Comparison of ENCODE assay signal across 8 cellular contexts in genomic region chr11:113994077-113994954, GRCh38. TPM values are rescaled to one million over a fixed set of nuclear protein-coding genes. Genes with fewer than 3 reads are reported as not detected.
A peak's percentile ranks its signal among the peaks of the same experiment; 100 is the strongest.
DNase-seq lines count a peak whose midpoint lies in the region; ATAC-seq and TF ChIP-seq lines count a peak whose summit lies in the region.
"Had no signal": no experiment of that assay in that cellular context is flagged by ENCODE, and none has a peak within 500 bp of the region (broad histone marks: within the 10 kb centered on the region; RNA-seq: fewer than 3 reads in every experiment).

No MANE protein-coding gene starts in this region.

- WGBS in heart left ventricle, 4 donors: 0 to 9% (median 3%) methylated on average over 4 to 6 of the region's 6 CpGs

- TF ChIP-seq CTCF in GM12865 (IDR thresholded peaks at IDR 0.05; ENCODE audit: insufficient read depth, low read depth, low read length, missing control alignments): peak; percentile 56
- peak; percentile 52 to 74 (median 68) for TF ChIP-seq CTCF in heart left ventricle (IDR thresholded peaks at IDR 0.05)

- no peaks in the 10 kb centered on the region for H3K9me3 ChIP-seq in heart left ventricle

- H3K4me3 ChIP-seq in GM12865 (ENCODE audit: low read depth, low read length) (no peak overlapping the region), heart left ventricle (no peak overlapping the region)

- H3K36me3 ChIP-seq in heart left ventricle: no peaks in the 10 kb centered on the region

- DNase-seq in GM12865 (ENCODE audit: low read depth) (no peak), NCI-H2227 (lab: John Stamatoyannopoulos, UW; ENCODE audit: unreplicated experiment) (peak; percentile 31), heart left ventricle (no peak), KG1 (lab: John Stamatoyannopoulos, UW) (no peak), DMS79 treated with DMSO at 0.1 percent for 48 hours (lab: John Stamatoyannopoulos, UW) (no peak)
- peak; percentile 74 for DNase-seq in activated effector memory CD4-positive, alpha-beta T cell treated with anti-CD3 and anti-CD28 coated beads, Interleukin-2, amount 50 U/mL, for 16 hours
- DNase-seq in stimulated activated CD4-positive, alpha-beta T cell treated with anti-CD3 and anti-CD28 coated beads, Interleukin-12 subunit alpha, Interleukin-12 subunit beta, amount 100 ng/mL, for 4 hours: peak; percentile 28

- no peaks in the 10 kb centered on the region for H3K4me1 ChIP-seq in heart left ventricle

- TF ChIP-seq POLR2A in heart left ventricle (IDR thresholded peaks at IDR 0.05): no peak

- intact Hi-C loops in heart left ventricle (cut with DNase I): loop anchor here in 8 of 10 donors (1.0 to 10.0 kb wide), 7 partner anchors 90 to 270 kb away; partner anchors contain the start of gene HTR3B (in 1 of the 8)

- no peak overlapping the region for H3K27ac ChIP-seq in heart left ventricle

- H3K27me3 ChIP-seq in heart left ventricle: peaks cover 0 to 39% (median 8%) of the 10 kb centered on the region in 9 donors

- ATAC-seq in heart left ventricle: peak in 1 of 4 donors; percentile 56

RNA-seq across cellular contexts. Expression of gene HTR3A, which starts 19.4 kb away (rescaled TPM):
- under 1 TPM in 1 of 9 donors, not detected in 8; 0.23 TPM for total RNA-seq in heart left ventricle
- under 1 TPM in 1 of 2 donors, not detected in 1; 0.15 TPM for polyA plus RNA-seq in heart left ventricle
- total RNA-seq: T-helper 1 cell treated with Interleukin-12 subunit alpha and Interleukin-12 subunit beta and Interleukin-4 antibody, amounts not matched to agents 30 ng/mL and 1 ng/mL, for 36 hours had no signal

Comparison
In these comparisons a context has a peak if more than half of its experiments do, and no peak if none do; other contexts are left out.
1. DNase-seq: peak in NCI-H2227 (single experiment), activated effector memory CD4-positive, alpha-beta T cell treated with anti-CD3 and anti-CD28 coated beads, Interleukin-2, amount 50 U/mL, for 16 hours (single experiment) and stimulated activated CD4-positive, alpha-beta T cell treated with anti-CD3 and anti-CD28 coated beads, Interleukin-12 subunit alpha, Interleukin-12 subunit beta, amount 100 ng/mL, for 4 hours (single experiment); none in GM12865 (single experiment), heart left ventricle (0 of 5), KG1 (single experiment) and DMS79 treated with DMSO at 0.1 percent for 48 hours (single experiment).